In the genomic region with DNA sequence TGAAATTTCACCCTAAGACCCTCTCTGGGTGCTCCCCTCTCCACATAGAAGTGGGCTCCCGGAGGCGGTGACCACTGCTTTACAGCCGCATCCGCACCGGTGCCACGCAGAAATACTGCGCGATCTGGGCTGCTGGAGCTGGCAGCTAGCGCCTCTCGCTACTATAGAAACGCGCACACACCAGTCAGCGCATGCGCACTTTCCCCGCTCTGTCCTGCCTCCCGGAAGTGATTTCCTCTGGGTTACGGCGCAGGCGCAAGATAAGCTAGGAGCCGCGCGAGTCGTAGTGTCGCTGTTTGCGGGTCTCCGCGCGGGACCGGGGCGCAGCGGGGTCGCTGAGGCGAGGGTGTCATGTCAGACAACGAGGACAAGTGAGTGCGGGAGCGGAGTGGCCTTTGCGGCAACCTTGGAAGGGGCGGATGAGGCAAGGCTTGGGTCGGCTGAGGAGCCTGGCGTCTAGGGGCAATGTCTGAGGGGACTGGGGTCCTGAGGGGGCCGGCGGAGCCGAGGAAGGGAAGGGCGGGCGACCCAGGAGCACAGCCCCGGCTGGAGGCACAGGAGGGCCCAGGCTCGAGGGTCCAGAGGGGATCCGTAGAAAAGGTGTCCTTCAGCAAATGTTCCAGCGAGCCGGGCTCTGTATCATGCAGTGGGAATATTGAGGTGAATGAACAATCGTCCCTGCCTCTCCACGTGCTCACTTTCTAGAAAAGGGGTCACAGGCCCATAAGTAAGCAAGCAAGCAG, we compare ENCODE assay signal across 8 cellular contexts. TPM values are rescaled to one million over a fixed set of nuclear protein-coding genes. Genes with fewer than 3 reads are reported as not detected.
DNase-seq lines count a peak whose midpoint lies in the region; ATAC-seq and TF ChIP-seq lines count a peak whose summit lies in the region.

A gene (minus strand): TSS at position 165 of the 743 bp plus-strand sequence. CDS start 452 bp downstream, outside the sequence.
A gene (plus strand): TSS at position 263 of the 743 bp plus-strand sequence. CDS start 89 bp downstream, at position 352.

- H3K27me3 Mint-ChIP-seq in naive B cell = peaks cover 4 to 12% (median 11%) of the 10 kb centered on the region in 3 donors

- H3K4me3 ChIP-seq in GM23248 (peak within 1 kb of the TSS; percentile 93), fibroblast of lung (replicated peaks in 1 of 4; ENCODE audit: control extremely low read depth in 1 of 4, insufficient read depth in 1 of 4, low read depth in 3 of 4, low read length in 4 of 4) (peak within 1 kb of the TSS; percentile 68 to 97 (median 86))

- no peak for TF ChIP-seq CTCF in fibroblast of lung (conservative IDR thresholded peaks at IDR 0.05 in 1 of 2, IDR thresholded peaks at IDR 0.05 in 1 of 2; ENCODE audit: low read depth in 1 of 2, low read length in 2 of 2)

- H3K27ac Mint-ChIP-seq in naive B cell = peak within 1 kb of the TSS; percentile 93 to 100 (median 98)
- peak within 1 kb of the TSS; percentile 97 for H3K27ac Mint-ChIP-seq in stimulated activated effector memory CD8-positive, alpha-beta T cell treated with anti-CD3 and anti-CD28 coated beads, Interleukin-12 subunit alpha, Interleukin-12 subunit beta, amount 100 ng/mL, for 72 hours

- H3K27ac ChIP-seq in GM23248 = peak within 1 kb of the TSS; percentile 87
- peak within 1 kb of the TSS; percentile 81 for H3K27ac ChIP-seq in fibroblast of lung (ENCODE audit: insufficient read depth, low read length)

- peaks cover 27% of the 10 kb centered on the region for H3K79me2 ChIP-seq in GM23248 (ENCODE audit: insufficient read depth)
- H3K79me2 ChIP-seq in fibroblast of lung (ENCODE audit: control insufficient read depth, insufficient read depth, low read length) = peaks cover 15% of the 10 kb centered on the region

- 0 out of 2 replicates have a peak, but pooled peaks cover 4% of the 10 kb centered on the region for H3F3A ChIP-seq in GM23248 (ENCODE audit: insufficient read depth)

- H3K9me3 ChIP-seq in GM23248 (ENCODE audit: low read depth) = no peaks in the 10 kb centered on the region
- H3K9me3 ChIP-seq in fibroblast of lung (ENCODE audit: control insufficient read depth, insufficient read depth, low read depth, low read length) = no peaks in the 10 kb centered on the region

- H4K20me1 ChIP-seq in GM23248 (ENCODE audit: insufficient read depth) (no peaks in the 10 kb centered on the region), fibroblast of lung (ENCODE audit: control insufficient read depth, extremely low read depth, insufficient read depth, low read length) (no peaks in the 10 kb centered on the region)

- no peaks in the 10 kb centered on the region for H3K9me3 Mint-ChIP-seq in naive B cell
- H3K9me3 Mint-ChIP-seq in stimulated activated effector memory CD8-positive, alpha-beta T cell treated with anti-CD3 and anti-CD28 coated beads, Interleukin-12 subunit alpha, Interleukin-12 subunit beta, amount 100 ng/mL, for 72 hours = no peaks in the 10 kb centered on the region

- H3K4me3 Mint-ChIP-seq in naive B cell = peak within 1 kb of the TSS; percentile 89 to 100 (median 100)
- H3K4me3 Mint-ChIP-seq in stimulated activated effector memory CD8-positive, alpha-beta T cell treated with anti-CD3 and anti-CD28 coated beads, Interleukin-12 subunit alpha, Interleukin-12 subunit beta, amount 100 ng/mL, for 72 hours = peak within 1 kb of the TSS; percentile 93

- no peaks in the 10 kb centered on the region for H3K9me2 ChIP-seq in GM23248 (ENCODE audit: insufficient read depth)

- WGBS in GM23248 (ENCODE audit: low coverage in 1 of 2, low lambda C conversion rate in 2 of 2, missing lambda C conversion rate in 2 of 2), 2 experiments = 0 to 1% methylated on average over 46 to 51 of the region's 52 CpGs

- H2AFZ ChIP-seq in GM23248 (peak within 1 kb of the TSS; percentile 91), fibroblast of lung (ENCODE audit: low read length) (peak within 1 kb of the TSS; percentile 84)

- no peaks in the 10 kb centered on the region for H3K27me3 ChIP-seq in GM23248 (replicated peaks; ENCODE audit: insufficient read depth)
- H3K27me3 ChIP-seq in fibroblast of lung (ENCODE audit: control insufficient read depth, insufficient read depth, low read length) = no peaks in the 10 kb centered on the region

- DNase-seq in EH (ENCODE audit: low read depth) = peak; percentile 96
- peak; percentile 99 for DNase-seq in GM23248
- DNase-seq in Kasumi-1 (lab: John Stamatoyannopoulos, UW) = peak; percentile 94 to 96
- peak; percentile 96 for DNase-seq in RKO (ENCODE audit: low spot score)
- DNase-seq in activated T-helper 1 cell treated with anti-CD3 and anti-CD28 coated beads, Interleukin-2, amount 50 U/mL, for 16 hours (ENCODE audit: low read depth in 1 of 2, low spot score in 1 of 2) = peak; percentile 92
- DNase-seq in fibroblast of lung (ENCODE audit: low read depth in 2 of 2) = peak; percentile 87 to 93
- DNase-seq in naive B cell = peak; percentile 93
- peak; percentile 93 to 98 for DNase-seq in stimulated activated effector memory CD8-positive, alpha-beta T cell treated with anti-CD3 and anti-CD28 coated beads, Interleukin-12 subunit alpha, Interleukin-12 subunit beta, amount 100 ng/mL, for 72 hours (ENCODE audit: low spot score in 2 of 2)

- H3K4me1 Mint-ChIP-seq in naive B cell = peaks cover 31 to 45% (median 43%) of the 10 kb centered on the region in 3 donors
- H3K4me1 Mint-ChIP-seq in stimulated activated effector memory CD8-positive, alpha-beta T cell treated with anti-CD3 and anti-CD28 coated beads, Interleukin-12 subunit alpha, Interleukin-12 subunit beta, amount 100 ng/mL, for 72 hours = peaks cover 47% of the 10 kb centered on the region

- H3K36me3 Mint-ChIP-seq in naive B cell = peaks cover 16 to 27% of the 10 kb centered on the region in 2 donors
- peaks cover 41% of the 10 kb centered on the region for H3K36me3 Mint-ChIP-seq in stimulated activated effector memory CD8-positive, alpha-beta T cell treated with anti-CD3 and anti-CD28 coated beads, Interleukin-12 subunit alpha, Interleukin-12 subunit beta, amount 100 ng/mL, for 72 hours

- H3K4me1 ChIP-seq in GM23248 (ENCODE audit: insufficient read depth) (peaks cover 9% of the 10 kb centered on the region; the same call in 1 of the 2 replicates), fibroblast of lung (ENCODE audit: control insufficient read depth, extremely low read depth, insufficient read depth, low read length) (peaks cover 4% of the 10 kb centered on the region)

- peak within 1 kb of the TSS; percentile 90 for H3K9ac ChIP-seq in GM23248
- H3K9ac ChIP-seq in fibroblast of lung (ENCODE audit: insufficient read depth, low read length) = peak within 1 kb of the TSS; percentile 83

- peak; percentile 96 to 97 for ATAC-seq in naive B cell (ENCODE audit: low read depth in 2 of 2)
- peak; percentile 97 for ATAC-seq in stimulated activated effector memory CD8-positive, alpha-beta T cell treated with anti-CD3 and anti-CD28 coated beads, Interleukin-12 subunit alpha, Interleukin-12 subunit beta, amount 100 ng/mL, for 72 hours

- in situ Hi-C loops in GM23248 (cut with MboI) = no loop called here

- H3K4me2 ChIP-seq in GM23248 (ENCODE audit: unreplicated experiment) (peak within 1 kb of the TSS; percentile 98), fibroblast of lung (ENCODE audit: extremely low read depth, insufficient read depth, low read length) (peak within 1 kb of the TSS; percentile 97)

- H3K36me3 ChIP-seq in GM23248 (ENCODE audit: low read depth) (0 out of 2 replicates have a peak, but pooled peaks cover 6% of the 10 kb centered on the region), fibroblast of lung (ENCODE audit: control insufficient read depth, insufficient read depth, low read length) (peaks cover 5% of the 10 kb centered on the region)

RNA-seq across cellular contexts. Expression of the first gene that starts in this region (rescaled TPM):
- total RNA-seq in GM23248 (2014; rRNA removed; shearing (Covaris generic)) = 0.22 TPM in 1 of 2 replicates, not detected in the other
- 0.82 and 1.1 TPM in 2 replicates for polyA plus RNA-seq in GM23248 (2016; fragmentation: Nextera tagmentation; extraction: Ambion mirVana)
- 0.17 and 0.26 TPM in 2 replicates for total RNA-seq in fibroblast of lung
- 0.37 and 0.43 TPM in 2 replicates for polyA plus RNA-seq in fibroblast of lung
- polyA plus RNA-seq in fibroblast of lung (2012) = 0.73 and 1.3 TPM in 2 replicates
- polyA minus RNA-seq in fibroblast of lung (ENCODE audit: low replicate concordance) = not detected in 2 replicates
- not detected for polyA plus RNA-seq in naive B cell (ENCODE audit: low read depth in 6 of 6)

RNA-seq across cellular contexts. Expression of the second gene that starts in this region (rescaled TPM):
- 15.6 and 71.4 TPM in 2 replicates for total RNA-seq in GM23248 (2014; rRNA removed; shearing (Covaris generic))
- polyA plus RNA-seq in GM23248 (2016; fragmentation: Nextera tagmentation; extraction: Ambion mirVana) (146 and 148 TPM in 2 replicates), fibroblast of lung (82.0 and 109 TPM in 2 replicates), naive B cell (ENCODE audit: low read depth in 6 of 6) (100 to 1,000 TPM; 113 to 131 (median 123) TPM)
- 31.9 and 47.3 TPM in 2 replicates for total RNA-seq in fibroblast of lung
- polyA plus RNA-seq in fibroblast of lung (2012) = 131 and 159 TPM in 2 replicates
- 32.9 and 33.0 TPM in 2 replicates for polyA minus RNA-seq in fibroblast of lung (ENCODE audit: low replicate concordance)

Comparison
In these comparisons a context has a peak if more than half of its experiments do, and no peak if none do; other contexts are left out.
1. Peak in every context shown above with its lines: DNase-seq, ATAC-seq, H3K4me3 ChIP-seq and H3K27ac ChIP-seq.